Comparison of ENCODE assay signal across 12 cellular contexts in genomic region chr9:114779352-114779845, GRCh38. TPM values are rescaled to one million over a fixed set of nuclear protein-coding genes. Genes with fewer than 3 reads are reported as not detected.
DNase-seq lines count a peak whose midpoint lies in the region; ATAC-seq and TF ChIP-seq lines count a peak whose summit lies in the region.
"Had no signal": no experiment of that assay in that cellular context is flagged by ENCODE, and none has a peak within 500 bp of the region (broad histone marks: within the 10 kb centered on the region; RNA-seq: fewer than 3 reads in every experiment).

No MANE protein-coding gene starts in this region.

- ATAC-seq in left cardiac atrium (peak; percentile 53 to 77), HG03025 (IDR thresholded peaks at IDR 0.05; ENCODE audit: low FRiP score, unreplicated experiment) (no peak)
- ATAC-seq: naive thymus-derived CD8-positive, alpha-beta T cell had no signal

- H3K9me3 ChIP-seq in left ventricle myocardium inferior (replicated peaks) (no peaks in the 10 kb centered on the region), vagina (no peaks in the 10 kb centered on the region)

- H3K4me3 ChIP-seq in left ventricle myocardium inferior = no peak overlapping the region
- H3K4me3 ChIP-seq in vagina = no peak overlapping the region

- H3K36me3 ChIP-seq in left ventricle myocardium inferior = no peaks in the 10 kb centered on the region
- H3K36me3 ChIP-seq in vagina = no peaks in the 10 kb centered on the region

- H3K27ac ChIP-seq in left ventricle myocardium inferior (replicated peaks) (no peak overlapping the region), vagina (no peak overlapping the region)

- intact Hi-C loops in left cardiac atrium (cut with DNase I) (no loop called here), left ventricle myocardium inferior (cut with micrococcal nuclease) (no loop called here), vagina (cut with DNase I) (no loop called here)

- no peak for TF ChIP-seq POLR2A in vagina (IDR thresholded peaks at IDR 0.05)

- H3K4me1 ChIP-seq in left ventricle myocardium inferior (no peaks in the 10 kb centered on the region), vagina (no peaks in the 10 kb centered on the region)

- TF ChIP-seq CTCF in left ventricle myocardium inferior (IDR thresholded peaks at IDR 0.05; ENCODE audit: borderline replicate concordance) = no peak
- TF ChIP-seq CTCF in vagina (IDR thresholded peaks at IDR 0.05) = no peak

- H3K27me3 ChIP-seq in left ventricle myocardium inferior (ENCODE audit: low read depth) (peaks cover 31% of the 10 kb centered on the region), vagina (no peaks in the 10 kb centered on the region)

- DNase-seq in left cardiac atrium (peak; percentile 80), left ventricle myocardium inferior (no peak), T1000 (lab: John Stamatoyannopoulos, UW) (peak; percentile 70), islet precursor cell (peak; percentile 6), vagina (ENCODE audit: extremely low spot score in 2 of 2) (peak; percentile 83 to 93), NCI-H2171 (lab: John Stamatoyannopoulos, UW) (no peak), activated gamma-delta T cell (lab: John Stamatoyannopoulos, UW) (no peak)
- DNase-seq: HCEC 1CT; KG1; naive thymus-derived CD8-positive, alpha-beta T cell had no signal

RNA-seq across cellular contexts. Expression of gene TNFSF15, which starts 26.4 kb away (rescaled TPM):
- under 1 TPM; 0.03 to 0.05 TPM for total RNA-seq in left cardiac atrium
- 0.11 TPM for total RNA-seq in left ventricle myocardium inferior
- total RNA-seq in vagina = 0.74 TPM
- total RNA-seq: naive thymus-derived CD8-positive, alpha-beta T cell; SK-MEL-5 had no signal

Comparison
In these comparisons a context has a peak if more than half of its experiments do, and no peak if none do; other contexts are left out.
1. DNase-seq: peak in left cardiac atrium (single experiment), T1000 (single experiment), islet precursor cell (single experiment) and vagina (2 of 2); none in left ventricle myocardium inferior (single experiment), NCI-H2171 (single experiment) and activated gamma-delta T cell (single experiment).